ENCODE assay signal across 22 cellular contexts in genomic region chr19:41919948-41920712, GRCh38. TPM values are rescaled to one million over a fixed set of nuclear protein-coding genes. Genes with fewer than 3 reads are reported as not detected.
DNase-seq lines count a peak whose midpoint lies in the region; ATAC-seq, FAIRE-seq and TF ChIP-seq lines count a peak whose summit lies in the region.
"Had no signal": no experiment of that assay in that cellular context is flagged by ENCODE, and none has a peak within 500 bp of the region (broad histone marks: within the 10 kb centered on the region; RNA-seq: fewer than 3 reads in every experiment).

No MANE protein-coding gene starts in this region.

- peak overlapping the region; percentile 61 for H2AK5ac ChIP-seq in H1 (ENCODE audit: low read depth, low read length)
- H2AK5ac ChIP-seq in trophoblast cell (ENCODE audit: low read length): no peak overlapping the region

- H3K79me1 ChIP-seq in H1 (ENCODE audit: low read depth, low read length) (no peaks in the 10 kb centered on the region; the same call in 1 of the 2 replicates), trophoblast cell (ENCODE audit: low read length) (no peaks in the 10 kb centered on the region)

- POLR2A ChIA-PET in HCT116 (lab: Charles Lee) (no interaction called here), H1 (lab: Charles Lee; ENCODE audit: partially characterized antibody) (interaction anchor here (0.6 to 3.8 kb wide), 7 partner anchors 9 to 1684 kb away, joined by 3 to 20 read pairs (median 3); no protein-coding TSS in a partner anchor), A673 (lab: Charles Lee; ENCODE audit: low non-redundant PET) (no interaction called here)

- CTCF ChIA-PET in HCT116 (lab: Charles Lee): no interaction called here
- CTCF ChIA-PET in H1 (lab: Charles Lee; ENCODE audit: partially characterized antibody): interaction anchor here (1.2 to 2.1 kb wide), 6 partner anchors 9 to 47 kb away, joined by 3 to 11 read pairs (median 4); no protein-coding TSS in a partner anchor
- CTCF ChIA-PET in A673 (lab: Charles Lee): no interaction called here

- peak overlapping the region; percentile 53; the same call in 1 of the 2 replicates for H2BK5ac ChIP-seq in H1 (ENCODE audit: low read depth, low read length)
- no peak overlapping the region for H2BK5ac ChIP-seq in trophoblast cell (ENCODE audit: low read depth, low read length, poor library complexity)

- no peaks in the 10 kb centered on the region for H3K27me3 ChIP-seq in HCT116 (ENCODE audit: insufficient read depth, low read length)
- peaks cover 63 to 99% (median 95%) of the 10 kb centered on the region in 4 experiments for H3K27me3 ChIP-seq in H1 (replicated peaks in 1 of 4; ENCODE audit: control insufficient read depth in 3 of 4, extremely low read depth in 1 of 4, insufficient read depth in 3 of 4, low read length in 3 of 4)
- peaks cover 68% of the 10 kb centered on the region for H3K27me3 ChIP-seq in trophoblast cell (ENCODE audit: insufficient read depth, low read length)
- H3K27me3 ChIP-seq in A673 (replicated peaks; ENCODE audit: insufficient read depth, low read depth, low read length, poor library complexity): peaks cover 16% of the 10 kb centered on the region

- H4K20me1 ChIP-seq in HCT116 (ENCODE audit: insufficient read depth) (no peaks in the 10 kb centered on the region), H1 (replicated peaks in 1 of 2; ENCODE audit: control insufficient read depth in 1 of 2, insufficient read depth in 2 of 2, low read length in 2 of 2) (peaks cover 6 to 46% of the 10 kb centered on the region in 2 experiments)

- H3K4me3 ChIP-seq in HCT116 (replicated peaks in 1 of 2; ENCODE audit: low read depth in 1 of 2, low read length in 2 of 2) (no peak overlapping the region), H1 (ENCODE audit: extremely low read depth in 1 of 4, insufficient read depth in 2 of 4, low read depth in 3 of 4, low read length in 4 of 4) (no peak overlapping the region), trophoblast cell (ENCODE audit: low read depth, low read length) (peak overlapping the region; percentile 30), A673 (ENCODE audit: low read depth, low read length, poor library complexity, severe bottlenecking) (no peak overlapping the region)

- H3K9me3 ChIP-seq in HCT116 (ENCODE audit: control insufficient read depth in 1 of 2, insufficient read depth in 1 of 2, low read depth in 1 of 2, low read length in 2 of 2) (no peaks in the 10 kb centered on the region), H1 (ENCODE audit: insufficient read depth in 2 of 2, low read depth in 1 of 2, low read length in 1 of 2) (no peaks in the 10 kb centered on the region), trophoblast cell (ENCODE audit: insufficient read depth, low read depth, low read length) (peaks cover 40% of the 10 kb centered on the region), A673 (ENCODE audit: low read depth, low read length, poor library complexity, severe bottlenecking) (no peaks in the 10 kb centered on the region)

- no peak overlapping the region for H3K23ac ChIP-seq in H1 (ENCODE audit: insufficient read length)
- no peak overlapping the region for H3K23ac ChIP-seq in trophoblast cell (ENCODE audit: low read length)

- no peak for DNase-seq in activated CD4-positive, CD25-positive, alpha-beta regulatory T cell (lab: John Stamatoyannopoulos, UW)
- DNase-seq in HCT116 (ENCODE audit: low read depth, low spot score): no peak
- no peak for DNase-seq in H1 (ENCODE audit: low read depth in 1 of 2, low spot score in 2 of 2)
- no peak for DNase-seq in trophoblast cell
- no peak for DNase-seq in NCI-H187 (lab: John Stamatoyannopoulos, UW)
- no peak for DNase-seq in A673 (ENCODE audit: low spot score)
- DNase-seq: DMS153, EL, KG1, NCI-H1092 treated with DMSO at 0.1 percent for 48 hours, NCI-H1694 treated with DMSO at 0.1 percent for 48 hours, NCI-H446, NCI-H774, SHP77 had no signal

- intact Hi-C loops in HCT116 (cut with micrococcal nuclease): no loop called here
- intact Hi-C loops in A673 (cut with micrococcal nuclease; ENCODE audit: unreplicated experiment): no loop called here

- no peak overlapping the region for H4K5ac ChIP-seq in H1 (ENCODE audit: insufficient read length, low read depth, low read length)

- H3K18ac ChIP-seq in H1 (ENCODE audit: extremely low read depth, low read length) (no peak overlapping the region), trophoblast cell (ENCODE audit: low read length) (no peak overlapping the region)

- TF ChIP-seq CTCF in HCT116 (IDR thresholded peaks at IDR 0.05 in 2 of 3, conservative IDR thresholded peaks at IDR 0.05 in 1 of 3; ENCODE audit: borderline replicate concordance in 1 of 3, insufficient read depth in 1 of 3, low read depth in 2 of 3, low read length in 2 of 3) (no peak), H1 (IDR thresholded peaks at IDR 0.05; ENCODE audit: control extremely low read depth in 1 of 3, insufficient read depth in 1 of 3, low read depth in 1 of 3, low read length in 3 of 3) (no peak), A673 (conservative IDR thresholded peaks at IDR 0.05; ENCODE audit: low read depth, low read length) (no peak)

- H3K4me2 ChIP-seq in HCT116 (ENCODE audit: low read length) (no peak overlapping the region), H1 (ENCODE audit: insufficient read depth in 1 of 2, low read depth in 2 of 2, low read length in 2 of 2) (peak overlapping the region in 1 of 2 experiments; percentile 23; a peak in 1 of 4 replicates), trophoblast cell (ENCODE audit: low read length) (no peak overlapping the region)

- peaks cover 15% of the 10 kb centered on the region for H3K23me2 ChIP-seq in H1 (ENCODE audit: low read depth, low read length)

- TF ChIP-seq POLR2A in HCT116 (IDR thresholded peaks at IDR 0.05; ENCODE audit: borderline replicate concordance, extremely low read depth, insufficient read depth, insufficient read length) (no peak), H1 (IDR thresholded peaks at IDR 0.05; ENCODE audit: control extremely low read depth in 1 of 2, low read depth in 2 of 2, low read length in 2 of 2) (no peak)

- no peak overlapping the region for H3K56ac ChIP-seq in H1 (replicated peaks; ENCODE audit: insufficient read length, low read depth, low read length)

- no TSS peak for BruUV-seq in HCT116 (replicated peaks; lab: Mats Ljungman, UMichigan)
- no TSS peak for BruUV-seq in A673 (replicated peaks; lab: Mats Ljungman, UMichigan)

- H4K8ac ChIP-seq in H1 (ENCODE audit: extremely low read depth, insufficient read depth, low read length) (no peak overlapping the region), trophoblast cell (ENCODE audit: low read depth, low read length) (no peak overlapping the region)

- H3K27ac ChIP-seq in HCT116 (ENCODE audit: low read depth, low read length) (0 out of 2 replicates have a peak overlapping the region, but pooled peaks have one; percentile 0), H1 (ENCODE audit: low read depth, low read length) (no peak overlapping the region), trophoblast cell (ENCODE audit: low read depth, low read length) (no peak overlapping the region), A673 (ENCODE audit: low read depth, low read length, poor library complexity, severe bottlenecking) (no peak overlapping the region)
- H3K27ac ChIP-seq: 22Rv1, C4-2B had no signal

- H4K12ac ChIP-seq in trophoblast cell (ENCODE audit: low read depth, low read length): no peak overlapping the region

- H2BK15ac ChIP-seq in H1 (ENCODE audit: low read length): peak overlapping the region; percentile 72; the same call in 1 of the 2 replicates

- WGBS in H1 (ENCODE audit: extremely low coverage in 1 of 2, insufficient coverage in 1 of 2, insufficient read length in 1 of 2, insufficient replicate concordance in 2 of 2, low coverage in 1 of 2, low lambda C conversion rate in 2 of 2, missing lambda C conversion rate in 1 of 2), 2 experiments: 84% methylated on average over 33 of the region's 33 CpGs; no CpG with 5 or more reads in 1 of the 2 experiments
- no CpG with 5 or more reads among the region's 33 CpGs for WGBS in trophoblast cell (ENCODE audit: extremely low coverage, insufficient coverage, insufficient read length)

- H3K36me3 ChIP-seq in HCT116 (ENCODE audit: control insufficient read depth in 1 of 2, insufficient read depth in 2 of 2, low read length in 2 of 2) (no peaks in the 10 kb centered on the region), H1 (ENCODE audit: control insufficient read depth in 2 of 4, insufficient read depth in 4 of 4, low read length in 3 of 4) (no peaks in the 10 kb centered on the region), trophoblast cell (ENCODE audit: control insufficient read depth in 1 of 2, insufficient read depth in 2 of 2, low read length in 2 of 2) (no peaks in the 10 kb centered on the region), A673 (ENCODE audit: insufficient read depth, low read length, poor library complexity, severe bottlenecking) (no peaks in the 10 kb centered on the region)

- H4K91ac ChIP-seq in H1 (replicated peaks; ENCODE audit: insufficient read length, low read length) (peak overlapping the region; percentile 55), trophoblast cell (ENCODE audit: low read depth, low read length) (no peak overlapping the region)

- H3K9ac ChIP-seq in HCT116 (ENCODE audit: low read length) (no peak overlapping the region), H1 (replicated peaks in 1 of 4; ENCODE audit: extremely low read depth in 1 of 4, low read depth in 3 of 4, low read length in 3 of 4) (no peak overlapping the region), trophoblast cell (ENCODE audit: low read length) (no peak overlapping the region)

- H3K14ac ChIP-seq in H1 (ENCODE audit: insufficient read length): no peak overlapping the region
- H3K14ac ChIP-seq in trophoblast cell (ENCODE audit: low read length): no peak overlapping the region

- H3K4ac ChIP-seq in H1 (replicated peaks; ENCODE audit: insufficient read length, low read depth, low read length) (peak overlapping the region; percentile 23), trophoblast cell (ENCODE audit: low read depth, low read length) (no peak overlapping the region)

- peak; percentile 29 to 34 for ATAC-seq in activated CD4-positive, CD25-positive, alpha-beta regulatory T cell treated with anti-CD3 and anti-CD28 coated beads, Interleukin-2, amount 50 U/mL, for 24 hours
- ATAC-seq in HCT116: no peak
- no peak for ATAC-seq in GM21447 (IDR thresholded peaks at IDR 0.05; ENCODE audit: unreplicated experiment)
- ATAC-seq: Panc1, SK-N-SH treated with all-trans-retinoic acid at 6 μM for 48 hours had no signal

- H2BK12ac ChIP-seq in H1 (ENCODE audit: low read depth, low read length) (peak overlapping the region; percentile 55; the same call in 1 of the 2 replicates), trophoblast cell (ENCODE audit: low read length) (no peak overlapping the region)

- H2AFZ ChIP-seq in HCT116 (ENCODE audit: low read depth, low read length, poor library complexity, severe bottlenecking) (no peak overlapping the region), H1 (ENCODE audit: low read length) (no peak overlapping the region), trophoblast cell (ENCODE audit: insufficient read depth, low read length, poor library complexity) (no peak overlapping the region)

- H3K9me2 ChIP-seq in HCT116 (ENCODE audit: insufficient read depth): no peaks in the 10 kb centered on the region

- TF ChIP-seq RAD21 in HCT116 (IDR thresholded peaks at IDR 0.05; ENCODE audit: low read depth): no peak
- no peak for TF ChIP-seq RAD21 in H1 (IDR thresholded peaks at IDR 0.05 in 1 of 2, conservative IDR thresholded peaks at IDR 0.05 in 1 of 2; ENCODE audit: low read depth in 2 of 2, low read length in 2 of 2)

- TF ChIP-seq EP300 in H1 (IDR thresholded peaks at IDR 0.05; ENCODE audit: borderline replicate concordance in 1 of 2, low read depth in 2 of 2, low read length in 2 of 2): no peak

- no peak for FAIRE-seq in H1 (lab: Jason Lieb, UNC)
- FAIRE-seq: GM18507 had no signal

- H2BK120ac ChIP-seq in H1 (replicated peaks; ENCODE audit: low read depth, low read length) (no peak overlapping the region), trophoblast cell (ENCODE audit: insufficient read depth, low read length, poor library complexity) (no peak overlapping the region)

- peak overlapping the region; percentile 32; the same call in 1 of the 2 replicates for H2BK20ac ChIP-seq in H1 (ENCODE audit: low read length)

- H3K4me1 ChIP-seq in HCT116 (ENCODE audit: control insufficient read depth in 1 of 2, insufficient read depth in 2 of 2, low read length in 2 of 2) (no peaks in the 10 kb centered on the region), H1 (replicated peaks in 1 of 4; ENCODE audit: control insufficient read depth in 3 of 4, insufficient read depth in 4 of 4, low read length in 3 of 4) (peaks cover 0 to 16% (median 9%) of the 10 kb centered on the region in 4 experiments; a peak in 6 of 7 replicates), trophoblast cell (ENCODE audit: control insufficient read depth in 1 of 2, insufficient read depth in 2 of 2, low read length in 2 of 2) (no peaks in the 10 kb centered on the region), A673 (ENCODE audit: insufficient read depth, low read length, poor library complexity, severe bottlenecking) (peaks cover 4% of the 10 kb centered on the region)

- RAD21 ChIA-PET in HCT116 (lab: Charles Lee; ENCODE audit: low non-redundant PET in 1 of 2, low total read pairs in 2 of 2, uncharacterized antibody in 2 of 2, unreplicated experiment in 2 of 2): no interaction called here

- H3K79me2 ChIP-seq in HCT116 (ENCODE audit: insufficient read depth, low read length) (no peaks in the 10 kb centered on the region), H1 (ENCODE audit: control insufficient read depth in 1 of 2, insufficient read depth in 2 of 2, low read length in 2 of 2) (no peaks in the 10 kb centered on the region), trophoblast cell (ENCODE audit: control insufficient read depth, insufficient read depth, low read length, poor library complexity) (no peaks in the 10 kb centered on the region)

RNA-seq across cellular contexts. Expression of gene ERFL, which starts 8.1 kb away (rescaled TPM):
- total RNA-seq in HCT116 (2021; ENCODE audit: unreplicated experiment): 0.79 TPM
- 0.67 and 0.70 TPM in 2 replicates for polyA plus RNA-seq in HCT116 (2012)
- total RNA-seq in H1 (2021; fragmentation: NEBNext Ultra II Directional; extraction: Animal tissue kit (Norgen Biotek cat#: 25700)): not detected in 2 replicates
- polyA plus RNA-seq in H1 (2011; rRNA removed): 0.08 and 0.12 TPM in 2 replicates
- 0.03 TPM for polyA plus RNA-seq in H1 (2011; cell fraction: cytosol; rRNA removed)
- 0.33 TPM for polyA plus RNA-seq in H1 (2011; cell fraction: nucleus; rRNA removed)
- polyA plus RNA-seq in H1 (2012, experiment 1 of 2): 0.08 to 0.16 TPM (median 0.10 TPM) in 3 of 4 replicates, not detected in the other
- not detected for polyA plus RNA-seq in H1 (2012, experiment 2 of 2)
- polyA plus RNA-seq in H1 (2013, experiment 1 of 2): 0.02 TPM
- polyA plus RNA-seq in H1 (2013, experiment 2 of 2): 0.06 TPM
- polyA minus RNA-seq in H1 (2011; rRNA and poly(A)+ RNA removed): not detected in 2 replicates
- polyA minus RNA-seq in H1 (2011; cell fraction: cytosol; rRNA and poly(A)+ RNA removed): not detected
- polyA minus RNA-seq in H1 (2011; cell fraction: nucleus; rRNA and poly(A)+ RNA removed): not detected
- polyA plus RNA-seq in trophoblast cell (2013): 0.27 and 0.31 TPM in 2 replicates
- 0.95 and 1.2 TPM in 2 replicates for total RNA-seq in A673 (2021)
- total RNA-seq: MCF 10A had no signal

RNA-seq across cellular contexts. Expression of gene ARHGEF1, which starts 37.1 kb away (rescaled TPM):
- total RNA-seq in HCT116 (2021; ENCODE audit: unreplicated experiment) (110 TPM), A673 (2021) (159 and 164 TPM in 2 replicates)
- 87.0 and 88.9 TPM in 2 replicates for polyA plus RNA-seq in HCT116 (2012)
- 49.0 and 54.6 TPM in 2 replicates for total RNA-seq in H1 (2021; fragmentation: NEBNext Ultra II Directional; extraction: Animal tissue kit (Norgen Biotek cat#: 25700))
- polyA plus RNA-seq in H1 (2011; rRNA removed): 23.0 and 41.1 TPM in 2 replicates
- polyA plus RNA-seq in H1 (2011; cell fraction: cytosol; rRNA removed): 35.9 TPM
- polyA plus RNA-seq in H1 (2011; cell fraction: nucleus; rRNA removed): 95.3 TPM
- 38.4 to 51.0 TPM (median 48.8 TPM) in 4 replicates for polyA plus RNA-seq in H1 (2012, experiment 1 of 2)
- 35.5 TPM for polyA plus RNA-seq in H1 (2012, experiment 2 of 2)
- 49.6 TPM for polyA plus RNA-seq in H1 (2013, experiment 1 of 2)
- polyA plus RNA-seq in H1 (2013, experiment 2 of 2): 44.9 TPM
- polyA minus RNA-seq in H1 (2011; rRNA and poly(A)+ RNA removed): 9.4 and 11.0 TPM in 2 replicates
- polyA minus RNA-seq in H1 (2011; cell fraction: cytosol; rRNA and poly(A)+ RNA removed): 25.5 TPM
- 34.6 TPM for polyA minus RNA-seq in H1 (2011; cell fraction: nucleus; rRNA and poly(A)+ RNA removed)
- polyA plus RNA-seq in trophoblast cell (2013): 65.5 and 67.8 TPM in 2 replicates

RNA-seq across cellular contexts. Expression of gene RABAC1, which starts 39.0 kb away (rescaled TPM):
- 66.3 TPM for total RNA-seq in HCT116 (2021; ENCODE audit: unreplicated experiment)
- 76.3 and 91.9 TPM in 2 replicates for polyA plus RNA-seq in HCT116 (2012)
- 123 and 124 TPM in 2 replicates for total RNA-seq in H1 (2021; fragmentation: NEBNext Ultra II Directional; extraction: Animal tissue kit (Norgen Biotek cat#: 25700))
- polyA plus RNA-seq in H1 (2011; rRNA removed): 439 and 585 TPM in 2 replicates
- polyA plus RNA-seq in H1 (2011; cell fraction: cytosol; rRNA removed): 282 TPM
- polyA plus RNA-seq in H1 (2011; cell fraction: nucleus; rRNA removed): 227 TPM
- 99.4 to 181 TPM (median 175 TPM) in 4 replicates for polyA plus RNA-seq in H1 (2012, experiment 1 of 2)
- polyA plus RNA-seq in H1 (2012, experiment 2 of 2): 315 TPM
- polyA plus RNA-seq in H1 (2013, experiment 1 of 2): 173 TPM
- polyA plus RNA-seq in H1 (2013, experiment 2 of 2): 186 TPM
- 46.7 and 56.4 TPM in 2 replicates for polyA minus RNA-seq in H1 (2011; rRNA and poly(A)+ RNA removed)
- 53.9 TPM for polyA minus RNA-seq in H1 (2011; cell fraction: cytosol; rRNA and poly(A)+ RNA removed)
- 41.0 TPM for polyA minus RNA-seq in H1 (2011; cell fraction: nucleus; rRNA and poly(A)+ RNA removed)
- 169 and 176 TPM in 2 replicates for polyA plus RNA-seq in trophoblast cell (2013)
- 114 and 124 TPM in 2 replicates for total RNA-seq in A673 (2021)

RNA-seq across cellular contexts. Expression of gene CD79A, which starts 43.1 kb away (rescaled TPM):
- total RNA-seq in HCT116 (2021; ENCODE audit: unreplicated experiment) (0.69 TPM), A673 (2021) (14.4 and 17.8 TPM in 2 replicates)
- polyA plus RNA-seq in HCT116 (2012): 0.10 and 0.40 TPM in 2 replicates
- total RNA-seq in H1 (2021; fragmentation: NEBNext Ultra II Directional; extraction: Animal tissue kit (Norgen Biotek cat#: 25700)): 0.54 TPM in 1 of 2 replicates, not detected in the other
- 0.77 and 0.83 TPM in 2 replicates for polyA plus RNA-seq in H1 (2011; rRNA removed)
- 0.49 TPM for polyA plus RNA-seq in H1 (2011; cell fraction: cytosol; rRNA removed)
- 0.91 TPM for polyA plus RNA-seq in H1 (2011; cell fraction: nucleus; rRNA removed)
- polyA plus RNA-seq in H1 (2012, experiment 1 of 2): 0.28 to 1.0 TPM (median 0.52 TPM) in 3 of 4 replicates, not detected in the other
- 0.55 TPM for polyA plus RNA-seq in H1 (2012, experiment 2 of 2)
- 0.59 TPM for polyA plus RNA-seq in H1 (2013, experiment 1 of 2)
- 0.68 TPM for polyA plus RNA-seq in H1 (2013, experiment 2 of 2)
- not detected in 2 replicates for polyA minus RNA-seq in H1 (2011; rRNA and poly(A)+ RNA removed)
- not detected for polyA minus RNA-seq in H1 (2011; cell fraction: cytosol; rRNA and poly(A)+ RNA removed)
- polyA minus RNA-seq in H1 (2011; cell fraction: nucleus; rRNA and poly(A)+ RNA removed): not detected
- polyA plus RNA-seq in trophoblast cell (2013): 0.17 and 0.31 TPM in 2 replicates
- total RNA-seq: MCF 10A had no signal

Comparison
In these comparisons a context has a peak if more than half of its experiments do, and no peak if none do; other contexts are left out.
1. ATAC-seq: peak in activated CD4-positive, CD25-positive, alpha-beta regulatory T cell treated with anti-CD3 and anti-CD28 coated beads, Interleukin-2, amount 50 U/mL, for 24 hours (2 of 2); none in HCT116 (single experiment) and GM21447 (single experiment).